In genomic region chr22:27212617-27213177, GRCh38 we compare ENCODE assay signal across 8 cellular contexts.
DNase-seq lines count a peak whose midpoint lies in the region; ATAC-seq and TF ChIP-seq lines count a peak whose summit lies in the region.

No MANE protein-coding gene starts in this region.

- peaks cover 0 to 1% of the 10 kb centered on the region in 2 donors for H3K4me1 ChIP-seq in esophagus (ENCODE audit: control insufficient read depth in 2 of 2, insufficient read depth in 2 of 2, low read length in 1 of 2)

- no peak for ATAC-seq in GM19463 (IDR thresholded peaks at IDR 0.05; ENCODE audit: unreplicated experiment)

- H3K27me3 ChIP-seq in BJ (ENCODE audit: control insufficient read depth, insufficient read depth, low read length) (peaks cover 7% of the 10 kb centered on the region), esophagus (ENCODE audit: control insufficient read depth in 1 of 2, insufficient read depth in 2 of 2, low read length in 2 of 2) (no peaks in the 10 kb centered on the region)

- H3K27ac ChIP-seq in esophagus (ENCODE audit: low read depth in 2 of 2, low read length in 1 of 2): peak overlapping the region; percentile 58 to 75

- CTCF ChIA-PET in BJ (lab: Yijun Ruan, JAX): no interaction called here

- WGBS in esophagus, 2 donors: 6 to 9% methylated on average over 14 of the region's 14 CpGs

- H3K36me3 ChIP-seq in BJ (ENCODE audit: control insufficient read depth, insufficient read depth, low read length) (no peaks in the 10 kb centered on the region), esophagus (ENCODE audit: control insufficient read depth in 2 of 2, insufficient read depth in 2 of 2, low read length in 1 of 2) (no peaks in the 10 kb centered on the region)

- DNase-seq in BJ (ENCODE audit: low read depth) (peak; percentile 96), NCI-H345 treated with DMSO at 0.1 percent for 48 hours (lab: John Stamatoyannopoulos, UW; ENCODE audit: unreplicated experiment) (peak; percentile 10), non-pigmented ciliary epithelial cell (ENCODE audit: low read depth) (peak; percentile 84), SKM-1 treated with dmso at 0.1 percent for 144 hours (lab: John Stamatoyannopoulos, UW; ENCODE audit: unreplicated experiment) (no peak), NCI-H2081 treated with DMSO at 0.1 percent for 48 hours (lab: John Stamatoyannopoulos, UW) (no peak)
- no peak for DNase-seq in activated CD4-positive, CD25-positive, alpha-beta regulatory T cell (lab: John Stamatoyannopoulos, UW)

- POLR2A ChIA-PET in BJ (lab: Charles Lee): no interaction called here

- H3K9me3 ChIP-seq in esophagus (ENCODE audit: control insufficient read depth in 2 of 2, insufficient read depth in 1 of 2, low read depth in 1 of 2, low read length in 1 of 2): no peaks in the 10 kb centered on the region

- H3K4me3 ChIP-seq in BJ (ENCODE audit: low read depth, low read length): no peak overlapping the region
- no peak overlapping the region for H3K4me3 ChIP-seq in esophagus (ENCODE audit: low read depth in 1 of 2, low read length in 2 of 2)

- no peak for TF ChIP-seq CTCF in BJ (IDR thresholded peaks at IDR 0.05; ENCODE audit: insufficient read depth, low read depth, low read length)

Comparison
In these comparisons a context has a peak if more than half of its experiments do, and no peak if none do; other contexts are left out.
1. DNase-seq: peak in BJ (single experiment), NCI-H345 treated with DMSO at 0.1 percent for 48 hours (single experiment) and non-pigmented ciliary epithelial cell (single experiment); none in activated CD4-positive, CD25-positive, alpha-beta regulatory T cell (0 of 4), SKM-1 treated with dmso at 0.1 percent for 144 hours (single experiment) and NCI-H2081 treated with DMSO at 0.1 percent for 48 hours (single experiment).